ENCODE assay signal across 17 cellular contexts in the genomic region with DNA sequence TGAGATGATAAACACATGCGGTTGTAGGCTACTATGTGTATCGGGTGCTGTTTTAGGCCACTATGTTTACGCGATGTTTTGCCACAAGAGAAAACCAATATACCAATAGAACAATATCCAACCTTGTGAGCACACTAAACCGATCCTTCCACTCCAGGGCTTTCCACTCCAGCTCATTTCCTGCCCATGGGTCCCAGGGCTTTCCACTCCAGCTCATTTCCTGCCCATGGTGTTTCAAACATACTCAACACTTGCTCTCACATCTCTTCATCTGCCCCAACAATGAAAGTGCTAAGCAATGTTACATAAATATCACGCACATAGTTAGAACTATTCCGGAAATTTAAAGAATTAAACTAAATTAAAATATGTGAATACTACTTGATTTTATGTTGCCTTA.
DNase-seq lines count a peak whose midpoint lies in the region; ATAC-seq and TF ChIP-seq lines count a peak whose summit lies in the region.
"Had no signal": no experiment of that assay in that cellular context is flagged by ENCODE, and none has a peak within 500 bp of the region (broad histone marks: within the 10 kb centered on the region; RNA-seq: fewer than 3 reads in every experiment).

No MANE protein-coding gene starts in this region.

- H3K27ac Mint-ChIP-seq in CD14-positive monocyte (peak overlapping the region; percentile 91 to 96 (median 95)), mesothelial cell of epicardium (peak overlapping the region; percentile 43)
- no peak overlapping the region for H3K27ac Mint-ChIP-seq in activated CD8-positive, alpha-beta T cell treated with anti-CD3 and anti-CD28 coated beads for 36 hours

- no peak for ATAC-seq in activated CD8-positive, alpha-beta T cell treated with anti-CD3 and anti-CD28 coated beads for 36 hours
- ATAC-seq: A549 had no signal

- DNase-seq in CD14-positive monocyte (ENCODE audit: low spot score) (no peak), HT1080 (ENCODE audit: low read depth) (peak; percentile 43), dermis blood vessel endothelial cell (peak; percentile 70), mesothelial cell of epicardium (ENCODE audit: low spot score in 2 of 2, unreplicated experiment in 2 of 2) (no peak), NCI-H1694 (lab: John Stamatoyannopoulos, UW) (no peak), SKM-1 treated with dmso at 0.1 percent for 144 hours (lab: John Stamatoyannopoulos, UW; ENCODE audit: unreplicated experiment) (no peak), NCI-H2029 treated with DMSO at 0.1 percent for 48 hours (lab: John Stamatoyannopoulos, UW) (no peak)
- DNase-seq in activated CD8-positive, alpha-beta T cell treated with anti-CD3 and anti-CD28 coated beads for 36 hours, result no peak
- DNase-seq: H7, Kasumi-1, MM.1S, NCI-H1092, NCI-H146, NCI-H2081 treated with DMSO at 0.1 percent for 48 hours, NCI-H82, SHP77 had no signal

- POLR2A ChIA-PET in activated CD8-positive, alpha-beta T cell treated with anti-CD3 and anti-CD28 coated beads for 36 hours (lab: Charles Lee), result no interaction called here

- intact Hi-C loops in CD14-positive monocyte (cut with micrococcal nuclease), result loop anchor here (10.0 kb wide), 1 partner anchor 51 kb away; no protein-coding TSS in a partner anchor
- intact Hi-C loops in activated CD8-positive, alpha-beta T cell treated with anti-CD3 and anti-CD28 coated beads for 36 hours (cut with micrococcal nuclease), result no loop called here

- H3K36me3 Mint-ChIP-seq in CD14-positive monocyte (peaks cover 3 to 11% of the 10 kb centered on the region in 2 donors), mesothelial cell of epicardium (no peaks in the 10 kb centered on the region)
- H3K36me3 Mint-ChIP-seq in activated CD8-positive, alpha-beta T cell treated with anti-CD3 and anti-CD28 coated beads for 36 hours (ENCODE audit: low read depth), result no peaks in the 10 kb centered on the region

- CTCF ChIA-PET in activated CD8-positive, alpha-beta T cell treated with anti-CD3 and anti-CD28 coated beads for 36 hours (lab: Charles Lee), result no interaction called here

- peaks cover 67% of the 10 kb centered on the region for H3K4me1 Mint-ChIP-seq in CD14-positive monocyte
- H3K4me1 Mint-ChIP-seq in mesothelial cell of epicardium, result peaks cover 43% of the 10 kb centered on the region
- no peaks in the 10 kb centered on the region for H3K4me1 Mint-ChIP-seq in activated CD8-positive, alpha-beta T cell treated with anti-CD3 and anti-CD28 coated beads for 36 hours (ENCODE audit: low read depth)

- peaks cover 0 to 5% (median 4%) of the 10 kb centered on the region in 3 donors for H3K27me3 Mint-ChIP-seq in CD14-positive monocyte (ENCODE audit: low read depth in 3 of 3)
- no peaks in the 10 kb centered on the region for H3K27me3 Mint-ChIP-seq in mesothelial cell of epicardium (ENCODE audit: low read depth)
- H3K27me3 Mint-ChIP-seq in activated CD8-positive, alpha-beta T cell treated with anti-CD3 and anti-CD28 coated beads for 36 hours, result peaks cover 11% of the 10 kb centered on the region

- H3K4me3 Mint-ChIP-seq in CD14-positive monocyte (peak overlapping the region; percentile 31 to 49), mesothelial cell of epicardium (no peak overlapping the region)
- no peak overlapping the region for H3K4me3 Mint-ChIP-seq in activated CD8-positive, alpha-beta T cell treated with anti-CD3 and anti-CD28 coated beads for 36 hours

- H3K9me3 Mint-ChIP-seq in CD14-positive monocyte (no peaks in the 10 kb centered on the region), mesothelial cell of epicardium (no peaks in the 10 kb centered on the region)
- no peaks in the 10 kb centered on the region for H3K9me3 Mint-ChIP-seq in activated CD8-positive, alpha-beta T cell treated with anti-CD3 and anti-CD28 coated beads for 36 hours

- no peak for TF ChIP-seq CTCF in CD14-positive monocyte (IDR thresholded peaks at IDR 0.05)
- no peak for TF ChIP-seq CTCF in mesothelial cell of epicardium (IDR thresholded peaks at IDR 0.05; ENCODE audit: unreplicated experiment)
- no peak for TF ChIP-seq CTCF in activated CD8-positive, alpha-beta T cell treated with anti-CD3 and anti-CD28 coated beads for 36 hours (IDR thresholded peaks at IDR 0.05)

Comparison
In these comparisons a context has a peak if more than half of its experiments do, and no peak if none do; other contexts are left out.
1. DNase-seq: peak in HT1080 (single experiment) and dermis blood vessel endothelial cell (single experiment); none in CD14-positive monocyte (single experiment), mesothelial cell of epicardium (0 of 2), NCI-H1694 (single experiment), activated CD8-positive, alpha-beta T cell treated with anti-CD3 and anti-CD28 coated beads for 36 hours (single experiment), SKM-1 treated with dmso at 0.1 percent for 144 hours (single experiment) and NCI-H2029 treated with DMSO at 0.1 percent for 48 hours (single experiment).
2. H3K4me3 Mint-ChIP-seq: peak in CD14-positive monocyte (2 of 2); none in mesothelial cell of epicardium (single experiment) and activated CD8-positive, alpha-beta T cell treated with anti-CD3 and anti-CD28 coated beads for 36 hours (single experiment).